10 cellular contexts compared by ENCODE assay signal in genomic region chr20:266213-266603, GRCh38. TPM values are rescaled to one million over a fixed set of nuclear protein-coding genes. Genes with fewer than 3 reads are reported as not detected.
DNase-seq lines count a peak whose midpoint lies in the region; ATAC-seq and TF ChIP-seq lines count a peak whose summit lies in the region.
"Had no signal": no experiment of that assay in that cellular context is flagged by ENCODE, and none has a peak within 500 bp of the region (broad histone marks: within the 10 kb centered on the region; RNA-seq: fewer than 3 reads in every experiment).

No MANE protein-coding gene starts in this region.

- DNase-seq in activated CD4-positive, alpha-beta T cell treated with anti-CD3 and anti-CD28 coated beads, Interleukin-2, amount 10 ng/mL, durations not matched to agents 7 days and 5 days = no peak
- DNase-seq in activated CD4-positive, alpha-beta T cell treated with anti-CD3 and anti-CD28 coated beads, Interleukin-2, amount 50 U/mL, for 48 hours = no peak
- DNase-seq in WTC11 (ENCODE audit: low spot score) = no peak
- no peak for DNase-seq in fibroblast of pulmonary artery (ENCODE audit: low read depth)
- peak in 1 of 2 donors; percentile 46 for DNase-seq in stimulated activated effector memory CD8-positive, alpha-beta T cell treated with anti-CD3 and anti-CD28 coated beads, Interleukin-12 subunit alpha, Interleukin-12 subunit beta, amount 100 ng/mL, for 72 hours (ENCODE audit: low spot score in 2 of 2)
- no peak for DNase-seq in SIG-M5 treated with dmso at 0.1 percent for 504 hours (lab: John Stamatoyannopoulos, UW; ENCODE audit: unreplicated experiment)
- no peak for DNase-seq in DMS114 treated with DMSO at 0.1 percent for 48 hours (lab: John Stamatoyannopoulos, UW; ENCODE audit: unreplicated experiment)

- H3K36me3 Mint-ChIP-seq in activated CD4-positive, alpha-beta T cell treated with anti-CD3 and anti-CD28 coated beads, Interleukin-2, amount 10 ng/mL, durations not matched to agents 7 days and 5 days (ENCODE audit: low read depth) = no peaks in the 10 kb centered on the region
- peaks cover 5% of the 10 kb centered on the region; the same call in 1 of the 2 replicates for H3K36me3 Mint-ChIP-seq in WTC11
- no peaks in the 10 kb centered on the region for H3K36me3 Mint-ChIP-seq in stimulated activated effector memory CD8-positive, alpha-beta T cell treated with anti-CD3 and anti-CD28 coated beads, Interleukin-12 subunit alpha, Interleukin-12 subunit beta, amount 100 ng/mL, for 72 hours

- H3K4me3 Mint-ChIP-seq in activated CD4-positive, alpha-beta T cell treated with anti-CD3 and anti-CD28 coated beads, Interleukin-2, amount 10 ng/mL, durations not matched to agents 7 days and 5 days = peak overlapping the region; percentile 68
- peak overlapping the region; percentile 66 for H3K4me3 Mint-ChIP-seq in WTC11
- peak overlapping the region; percentile 75 for H3K4me3 Mint-ChIP-seq in stimulated activated effector memory CD8-positive, alpha-beta T cell treated with anti-CD3 and anti-CD28 coated beads, Interleukin-12 subunit alpha, Interleukin-12 subunit beta, amount 100 ng/mL, for 72 hours

- no peak for ATAC-seq in WTC11
- no peak for ATAC-seq in stimulated activated effector memory CD8-positive, alpha-beta T cell treated with anti-CD3 and anti-CD28 coated beads, Interleukin-12 subunit alpha, Interleukin-12 subunit beta, amount 100 ng/mL, for 72 hours
- no peak for ATAC-seq in HG03469 (IDR thresholded peaks at IDR 0.05; ENCODE audit: unreplicated experiment)

- no peak for TF ChIP-seq CTCF in WTC11 (IDR thresholded peaks at IDR 0.05)
- no peak for TF ChIP-seq CTCF in fibroblast of pulmonary artery (IDR thresholded peaks at IDR 0.05; ENCODE audit: low read length, missing control alignments)

- H3K4me3 ChIP-seq in fibroblast of pulmonary artery (replicated peaks; ENCODE audit: low read depth, low read length) = peak overlapping the region; percentile 59

- no peaks in the 10 kb centered on the region for H3K9me3 Mint-ChIP-seq in activated CD4-positive, alpha-beta T cell treated with anti-CD3 and anti-CD28 coated beads, Interleukin-2, amount 10 ng/mL, durations not matched to agents 7 days and 5 days
- H3K9me3 Mint-ChIP-seq in WTC11 = peaks cover 3% of the 10 kb centered on the region; the same call in 1 of the 2 replicates
- no peaks in the 10 kb centered on the region for H3K9me3 Mint-ChIP-seq in stimulated activated effector memory CD8-positive, alpha-beta T cell treated with anti-CD3 and anti-CD28 coated beads, Interleukin-12 subunit alpha, Interleukin-12 subunit beta, amount 100 ng/mL, for 72 hours

- POLR2A ChIA-PET in activated CD4-positive, alpha-beta T cell treated with anti-CD3 and anti-CD28 coated beads, Interleukin-2, amount 10 ng/mL, durations not matched to agents 7 days and 5 days (lab: Charles Lee) = interaction anchor here (0.7 kb wide), 1 partner anchor 28 kb away, joined by 3 read pairs; no protein-coding TSS in a partner anchor
- POLR2A ChIA-PET in WTC11 (lab: Charles Lee) = interaction anchor here (1.0 to 1.1 kb wide), 2 partner anchors 34 to 58 kb away, joined by 3 to 5 read pairs; no protein-coding TSS in a partner anchor

- H3K27me3 Mint-ChIP-seq in activated CD4-positive, alpha-beta T cell treated with anti-CD3 and anti-CD28 coated beads, Interleukin-2, amount 10 ng/mL, durations not matched to agents 7 days and 5 days = peaks cover 5% of the 10 kb centered on the region
- peaks cover 82% of the 10 kb centered on the region for H3K27me3 Mint-ChIP-seq in WTC11 (ENCODE audit: low read depth)

- CTCF ChIA-PET in activated CD4-positive, alpha-beta T cell treated with anti-CD3 and anti-CD28 coated beads, Interleukin-2, amount 10 ng/mL, durations not matched to agents 7 days and 5 days (lab: Charles Lee) = interaction anchor here (0.6 to 1.5 kb wide), 12 partner anchors 9 to 66 kb away, joined by 3 to 6 read pairs (median 3); partner anchors contain the start of genes DEFB129 and DEFB132
- CTCF ChIA-PET in WTC11 (lab: Charles Lee) = interaction anchor here (0.6 to 1.7 kb wide), 11 partner anchors 8 to 67 kb away, joined by 3 to 12 read pairs (median 5); partner anchors contain the start of genes DEFB129, DEFB132 and SOX12

- no peak overlapping the region for H3K27ac Mint-ChIP-seq in activated CD4-positive, alpha-beta T cell treated with anti-CD3 and anti-CD28 coated beads, Interleukin-2, amount 10 ng/mL, durations not matched to agents 7 days and 5 days
- no peak overlapping the region for H3K27ac Mint-ChIP-seq in WTC11
- peak overlapping the region; percentile 85 for H3K27ac Mint-ChIP-seq in stimulated activated effector memory CD8-positive, alpha-beta T cell treated with anti-CD3 and anti-CD28 coated beads, Interleukin-12 subunit alpha, Interleukin-12 subunit beta, amount 100 ng/mL, for 72 hours

- H3K4me1 Mint-ChIP-seq in activated CD4-positive, alpha-beta T cell treated with anti-CD3 and anti-CD28 coated beads, Interleukin-2, amount 10 ng/mL, durations not matched to agents 7 days and 5 days = peaks cover 11% of the 10 kb centered on the region
- H3K4me1 Mint-ChIP-seq in WTC11 = peaks cover 10% of the 10 kb centered on the region
- H3K4me1 Mint-ChIP-seq in stimulated activated effector memory CD8-positive, alpha-beta T cell treated with anti-CD3 and anti-CD28 coated beads, Interleukin-12 subunit alpha, Interleukin-12 subunit beta, amount 100 ng/mL, for 72 hours = peaks cover 12% of the 10 kb centered on the region

TF ChIP-seq in WTC11, 78 proteins besides CTCF, POLR2A, EP300 and RAD21 (continues in another document):
- TF ChIP-seq ERG (CRISPR knock-in tag; IDR thresholded peaks at IDR 0.05) (no peak), ZNF121 (CRISPR knock-in tag; IDR thresholded peaks at IDR 0.05) (no peak), ZNF425 (CRISPR knock-in tag; conservative IDR thresholded peaks at IDR 0.05) (no peak), NR2C2 (CRISPR knock-in tag; IDR thresholded peaks at IDR 0.05) (no peak), CREB1 (CRISPR knock-in tag; IDR thresholded peaks at IDR 0.05) (no peak), RORB (CRISPR knock-in tag; IDR thresholded peaks at IDR 0.05) (no peak), MXD4 (CRISPR knock-in tag; IDR thresholded peaks at IDR 0.05; ENCODE audit: borderline replicate concordance) (no peak), USF2 (CRISPR knock-in tag; IDR thresholded peaks at IDR 0.05) (no peak)

RNA-seq across cellular contexts. Expression of gene DEFB132, which starts 8.7 kb away (rescaled TPM):
- not detected for total RNA-seq in activated CD4-positive, alpha-beta T cell treated with anti-CD3 and anti-CD28 coated beads, Interleukin-2, amount 10 ng/mL, durations not matched to agents 7 days and 5 days
- total RNA-seq in WTC11 (2021) = not detected in 3 replicates
- total RNA-seq: left lung, upper lobe of left lung had no signal

RNA-seq across cellular contexts. Expression of gene C20orf96, which starts 24.3 kb away (rescaled TPM):
- total RNA-seq in activated CD4-positive, alpha-beta T cell treated with anti-CD3 and anti-CD28 coated beads, Interleukin-2, amount 10 ng/mL, durations not matched to agents 7 days and 5 days = 1 to 10 TPM; 7.8 to 8.2 TPM
- total RNA-seq in WTC11 (2021) = 22.1 to 30.3 TPM (median 27.8 TPM) in 3 replicates

RNA-seq across cellular contexts. Expression of gene ZCCHC3, which starts 31.2 kb away (rescaled TPM):
- total RNA-seq in activated CD4-positive, alpha-beta T cell treated with anti-CD3 and anti-CD28 coated beads, Interleukin-2, amount 10 ng/mL, durations not matched to agents 7 days and 5 days = 10 to 100 TPM; 26.4 to 27.1 TPM
- total RNA-seq in WTC11 (2021) = 43.6 to 54.1 TPM (median 52.6 TPM) in 3 replicates

RNA-seq across cellular contexts. Expression of gene DEFB129, which starts 39.1 kb away (rescaled TPM):
- total RNA-seq in activated CD4-positive, alpha-beta T cell treated with anti-CD3 and anti-CD28 coated beads, Interleukin-2, amount 10 ng/mL, durations not matched to agents 7 days and 5 days = not detected
- not detected in 3 replicates for total RNA-seq in WTC11 (2021)
- total RNA-seq: left lung, upper lobe of left lung had no signal

RNA-seq across cellular contexts. Expression of gene SOX12, which starts 59.1 kb away (rescaled TPM):
- total RNA-seq in activated CD4-positive, alpha-beta T cell treated with anti-CD3 and anti-CD28 coated beads, Interleukin-2, amount 10 ng/mL, durations not matched to agents 7 days and 5 days = 1 to 10 TPM; 5.6 to 6.0 TPM
- 59.1 to 76.3 TPM (median 72.5 TPM) in 3 replicates for total RNA-seq in WTC11 (2021)
